1 cellular context compared by ENCODE assay signal in the genomic region with DNA sequence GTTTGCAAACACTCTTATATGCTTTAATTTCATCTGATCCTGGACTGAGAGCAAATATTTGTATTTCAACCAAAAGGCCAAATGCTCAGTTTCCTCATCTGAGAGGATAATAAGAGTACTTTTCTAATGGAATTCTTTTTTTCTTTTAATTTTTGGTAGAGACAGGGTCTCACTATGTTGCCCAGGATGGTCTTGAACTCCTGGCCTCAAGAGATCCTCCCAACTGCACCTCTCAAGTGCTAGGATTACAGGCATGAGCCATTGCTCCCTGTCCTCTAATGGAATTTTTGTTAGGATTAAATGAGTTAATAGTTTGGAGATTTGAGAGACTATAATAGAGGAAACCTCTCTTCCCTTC.
TF ChIP-seq lines count a peak whose summit lies in the region.

No MANE protein-coding gene starts in this region.

TF ChIP-seq in SK-N-SH, 30 proteins besides CTCF, POLR2A, EP300 and RAD21 (continued from another document):
- TF ChIP-seq SIN3A (IDR thresholded peaks at IDR 0.05; ENCODE audit: borderline replicate concordance, low read depth, low read length): no peak
- TF ChIP-seq ELF1 (IDR thresholded peaks at IDR 0.05): no peak
